Comparison of ENCODE assay signal across 8 cellular contexts in the genomic region with DNA sequence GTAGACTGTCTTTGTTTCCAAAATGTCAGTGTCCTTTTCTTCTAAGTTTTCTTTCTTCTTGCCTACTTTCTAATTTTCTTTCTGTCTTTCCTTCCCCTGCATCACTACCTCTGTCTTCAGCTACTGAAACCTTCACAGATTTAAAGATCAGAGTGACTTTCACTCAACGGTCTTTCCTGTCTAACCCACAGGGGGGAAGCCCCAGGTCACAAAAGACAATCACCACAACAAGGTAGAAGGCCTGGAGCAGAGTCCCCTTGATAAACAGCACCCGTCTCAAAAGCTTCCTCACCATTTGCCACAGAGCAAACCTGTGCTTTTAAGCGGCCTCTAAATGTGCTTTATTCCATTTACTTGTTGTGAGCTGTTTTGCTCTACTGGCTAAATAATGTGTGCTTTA.
DNase-seq lines count a peak whose midpoint lies in the region; ATAC-seq, FAIRE-seq and TF ChIP-seq lines count a peak whose summit lies in the region.
"Had no signal": no experiment of that assay in that cellular context is flagged by ENCODE, and none has a peak within 500 bp of the region (broad histone marks: within the 10 kb centered on the region; RNA-seq: fewer than 3 reads in every experiment).

No MANE protein-coding gene starts in this region.

- ATAC-seq in HG02970 (IDR thresholded peaks at IDR 0.05; ENCODE audit: low FRiP score, unreplicated experiment) = peak; percentile 95
- ATAC-seq in right lobe of liver = no peak

- no peaks in the 10 kb centered on the region for H3K4me1 ChIP-seq in right lobe of liver

- 35% methylated on average over 3 of the region's 3 CpGs for WGBS in right lobe of liver (ENCODE audit: insufficient coverage, low coverage, low lambda C conversion rate, missing lambda C conversion rate)

- TF ChIP-seq CTCF in D721Med (IDR thresholded peaks at IDR 0.05; ENCODE audit: insufficient read depth, missing control alignments) = no peak
- no peak for TF ChIP-seq CTCF in right lobe of liver (IDR thresholded peaks at IDR 0.05)

- no peak for FAIRE-seq in D721Med (lab: Jason Lieb, UNC)

- no peaks in the 10 kb centered on the region for H3K9me3 ChIP-seq in right lobe of liver

- DNase-seq in GM19240 (ENCODE audit: insufficient read length, low spot score) (peak; percentile 47), D721Med (ENCODE audit: insufficient read length, low spot score) (no peak), right lobe of liver (no peak), SK-N-DZ (ENCODE audit: low spot score) (no peak)
- DNase-seq in activated CD4-positive, alpha-beta T cell treated with anti-CD3 and anti-CD28 coated beads for 48 hours = peak; percentile 48
- DNase-seq in stimulated activated CD4-positive, alpha-beta T cell treated with anti-CD3 and anti-CD28 coated beads, Interleukin-1b, Interleukin-23, amount 100 ng/mL, for 48 hours = peak; percentile 35

- H3K36me3 ChIP-seq in right lobe of liver = no peaks in the 10 kb centered on the region

- H3K27me3 ChIP-seq in right lobe of liver = no peaks in the 10 kb centered on the region

- TF ChIP-seq POLR2A in right lobe of liver (IDR thresholded peaks at IDR 0.05) = no peak

- intact Hi-C loops in right lobe of liver (cut with DNase I) = no loop called here

- H3K4me3 ChIP-seq in right lobe of liver = no peak overlapping the region
- H3K4me3 ChIP-seq: SK-N-MC had no signal

- no peak overlapping the region for H3K27ac ChIP-seq in right lobe of liver
- H3K27ac ChIP-seq: SK-N-MC had no signal

Comparison
In these comparisons a context has a peak if more than half of its experiments do, and no peak if none do; other contexts are left out.
1. DNase-seq: peak in GM19240 (single experiment), activated CD4-positive, alpha-beta T cell treated with anti-CD3 and anti-CD28 coated beads for 48 hours (single experiment) and stimulated activated CD4-positive, alpha-beta T cell treated with anti-CD3 and anti-CD28 coated beads, Interleukin-1b, Interleukin-23, amount 100 ng/mL, for 48 hours (single experiment); none in D721Med (single experiment), right lobe of liver (0 of 3) and SK-N-DZ (single experiment).